In the genomic region with DNA sequence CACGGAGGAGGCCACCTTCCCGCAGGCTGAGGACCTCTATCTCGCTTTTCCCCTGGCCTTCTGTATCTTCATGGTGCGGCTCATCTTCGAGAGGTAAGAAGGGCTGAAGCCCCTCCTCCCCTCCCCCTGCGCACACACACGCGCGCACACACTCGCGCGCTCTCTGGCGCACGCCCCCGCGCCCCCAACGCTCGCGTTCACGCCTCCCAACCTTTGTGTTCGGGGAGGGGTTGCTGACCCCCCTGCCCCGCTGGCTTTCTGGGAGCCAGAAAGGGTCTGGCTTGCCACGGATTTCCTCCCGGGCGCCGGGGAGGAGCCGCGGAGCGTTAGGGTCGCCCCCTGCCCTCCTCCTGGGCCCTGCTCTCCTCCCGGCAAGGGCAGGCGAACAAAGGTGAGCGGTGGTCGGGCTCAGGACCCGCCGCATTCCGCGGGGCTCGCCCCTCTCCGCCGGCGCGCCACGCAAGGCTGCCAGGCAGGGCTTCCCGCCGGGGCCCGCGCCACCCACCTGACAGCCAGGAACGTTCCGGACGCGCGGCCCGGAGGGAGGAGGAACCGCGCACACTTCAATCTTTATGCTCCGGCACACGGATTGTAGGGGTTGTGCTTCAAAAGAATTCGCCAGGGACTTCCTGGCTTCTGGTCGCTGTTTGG, we compare ENCODE assay signal across 8 cellular contexts. TPM values are rescaled to one million over a fixed set of nuclear protein-coding genes. Genes with fewer than 3 reads are reported as not detected.
A peak's percentile ranks its signal among the peaks of the same experiment; 100 is the strongest.
DNase-seq lines count a peak whose midpoint lies in the region; ATAC-seq and TF ChIP-seq lines count a peak whose summit lies in the region.

No MANE protein-coding gene starts in this region.

- H3K27me3 ChIP-seq in esophagus squamous epithelium = no peaks in the 10 kb centered on the region
- H3K27me3 ChIP-seq in tibial nerve = no peaks in the 10 kb centered on the region

- no peak for TF ChIP-seq EP300 in tibial nerve (IDR thresholded peaks at IDR 0.05)

- intact Hi-C loops in esophagus squamous epithelium (cut with DNase I) = no loop called here

- no peaks in the 10 kb centered on the region for H3K9me3 Mint-ChIP-seq in activated CD4-positive, alpha-beta memory T cell treated with anti-CD3 and anti-CD28 coated beads, Interleukin-2, amount 10 ng/mL, durations not matched to agents 7 days and 5 days
- H3K9me3 Mint-ChIP-seq in naive B cell = no peaks in the 10 kb centered on the region

- H3K36me3 Mint-ChIP-seq in activated CD4-positive, alpha-beta memory T cell treated with anti-CD3 and anti-CD28 coated beads, Interleukin-2, amount 10 ng/mL, durations not matched to agents 7 days and 5 days (ENCODE audit: low read depth) = peaks cover 2% of the 10 kb centered on the region
- H3K36me3 Mint-ChIP-seq in naive B cell = no peaks in the 10 kb centered on the region

- WGBS in esophagus squamous epithelium, 2 donors = 0 to 3% methylated on average over 4 to 5 of the region's 60 CpGs
- 0 to 1% methylated on average over 13 to 17 of the region's 60 CpGs for WGBS in tibial nerve, 2 donors

- peak overlapping the region; percentile 84 to 92 (median 89) for H3K27ac ChIP-seq in esophagus squamous epithelium
- peak overlapping the region; percentile 43 to 88 (median 80) for H3K27ac ChIP-seq in tibial nerve

- H3K36me3 ChIP-seq in esophagus squamous epithelium = no peaks in the 10 kb centered on the region
- no peaks in the 10 kb centered on the region for H3K36me3 ChIP-seq in tibial nerve

- H3K4me1 Mint-ChIP-seq in activated CD4-positive, alpha-beta memory T cell treated with anti-CD3 and anti-CD28 coated beads, Interleukin-2, amount 10 ng/mL, durations not matched to agents 7 days and 5 days = peaks cover 14% of the 10 kb centered on the region
- peaks cover 21 to 38% (median 29%) of the 10 kb centered on the region in 3 donors for H3K4me1 Mint-ChIP-seq in naive B cell

- peaks cover 0 to 5% (median 0%) of the 10 kb centered on the region in 3 donors for H3K9me3 ChIP-seq in esophagus squamous epithelium
- H3K9me3 ChIP-seq in tibial nerve = peaks cover 0 to 5% (median 0%) of the 10 kb centered on the region in 4 donors

- POLR2A ChIA-PET in HEK293T (lab: Yijun Ruan, JAX) = interaction anchor here (1.1 kb wide), 1 partner anchor 11 kb away, joined by 3 read pairs; no protein-coding TSS in a partner anchor
- POLR2A ChIA-PET in activated CD4-positive, alpha-beta memory T cell treated with anti-CD3 and anti-CD28 coated beads, Interleukin-2, amount 10 ng/mL, durations not matched to agents 7 days and 5 days (lab: Charles Lee) = interaction anchor here (1.2 to 1.6 kb wide), 2 partner anchors 11 to 33 kb away, joined by 3 to 6 read pairs; no protein-coding TSS in a partner anchor

- CTCF ChIA-PET in HEK293T (lab: Yijun Ruan, JAX) = no interaction called here
- CTCF ChIA-PET in activated CD4-positive, alpha-beta memory T cell treated with anti-CD3 and anti-CD28 coated beads, Interleukin-2, amount 10 ng/mL, durations not matched to agents 7 days and 5 days (lab: Charles Lee) = interaction anchor here (1.0 kb wide), 1 partner anchor 34 kb away, joined by 3 read pairs; no protein-coding TSS in a partner anchor

- H3K27me3 Mint-ChIP-seq in activated CD4-positive, alpha-beta memory T cell treated with anti-CD3 and anti-CD28 coated beads, Interleukin-2, amount 10 ng/mL, durations not matched to agents 7 days and 5 days = peaks cover 4% of the 10 kb centered on the region
- H3K27me3 Mint-ChIP-seq in naive B cell = no peaks in the 10 kb centered on the region

- DNase-seq in NOMO-1 (lab: John Stamatoyannopoulos, UW; ENCODE audit: unreplicated experiment in 2 of 2) (peak; percentile 20 to 33), NOMO-1 treated with DMSO at 0.1 percent for 48 hours (lab: John Stamatoyannopoulos, UW; ENCODE audit: unreplicated experiment) (no peak), HEK293T (ENCODE audit: extremely low spot score) (peak; percentile 55), NCI-H1092 (lab: John Stamatoyannopoulos, UW) (peak; percentile 50), esophagus squamous epithelium (lab: John Stamatoyannopoulos, UW) (no peak), naive B cell (peak; percentile 28), tibial nerve (ENCODE audit: low spot score in 2 of 2) (no peak)
- DNase-seq in activated CD4-positive, alpha-beta memory T cell treated with anti-CD3 and anti-CD28 coated beads, Interleukin-2, amount 10 ng/mL, durations not matched to agents 7 days and 5 days = peak; percentile 35

- ATAC-seq in naive B cell (ENCODE audit: low read depth in 2 of 2) = peak; percentile 40 to 43

- H3K4me1 ChIP-seq in esophagus squamous epithelium (peaks cover 0 to 49% (median 9%) of the 10 kb centered on the region in 3 donors), tibial nerve (peaks cover 0 to 21% (median 8%) of the 10 kb centered on the region in 4 donors)

- no peak for TF ChIP-seq CTCF in esophagus squamous epithelium (IDR thresholded peaks at IDR 0.05)
- no peak for TF ChIP-seq CTCF in tibial nerve (IDR thresholded peaks at IDR 0.05)

- TF ChIP-seq POLR2A in esophagus squamous epithelium (IDR thresholded peaks at IDR 0.05) (no peak), tibial nerve (IDR thresholded peaks at IDR 0.05) (no peak)

- H3K4me3 Mint-ChIP-seq in activated CD4-positive, alpha-beta memory T cell treated with anti-CD3 and anti-CD28 coated beads, Interleukin-2, amount 10 ng/mL, durations not matched to agents 7 days and 5 days = no peak overlapping the region
- peak overlapping the region in 1 of 8 donors; percentile 92 for H3K4me3 Mint-ChIP-seq in naive B cell

- no peak overlapping the region for H3K27ac Mint-ChIP-seq in activated CD4-positive, alpha-beta memory T cell treated with anti-CD3 and anti-CD28 coated beads, Interleukin-2, amount 10 ng/mL, durations not matched to agents 7 days and 5 days
- H3K27ac Mint-ChIP-seq in naive B cell = peak overlapping the region in 4 of 6 donors; percentile 2 to 75 (median 36)

- H3K4me3 ChIP-seq in esophagus squamous epithelium (peak overlapping the region; percentile 90 to 99 (median 96)), tibial nerve (peak overlapping the region; percentile 41 to 78 (median 70))

TF ChIP-seq in HEK293T, 16 proteins besides CTCF, POLR2A, EP300 and RAD21:
- TF ChIP-seq CTBP1 (IDR thresholded peaks at IDR 0.05; ENCODE audit: borderline replicate concordance) = no peak
- TF ChIP-seq ZNF384 (IDR thresholded peaks at IDR 0.05) = no peak
- TF ChIP-seq FOXK2 (IDR thresholded peaks at IDR 0.05) = no peak
- TF ChIP-seq HDGF (IDR thresholded peaks at IDR 0.05; ENCODE audit: borderline replicate concordance) = no peak
- no peak; the same call in 1 of the 2 replicates for TF ChIP-seq L3MBTL2 (conservative IDR thresholded peaks at IDR 0.05)
- no peak for TF ChIP-seq FOXM1 (IDR thresholded peaks at IDR 0.05; ENCODE audit: borderline replicate concordance)
- TF ChIP-seq TARDBP (IDR thresholded peaks at IDR 0.05) = no peak
- TF ChIP-seq SUZ12 (IDR thresholded peaks at IDR 0.05) = no peak
- TF ChIP-seq ELF4 (IDR thresholded peaks at IDR 0.05) = no peak
- TF ChIP-seq LEF1 (IDR thresholded peaks at IDR 0.05; ENCODE audit: borderline replicate concordance) = no peak
- no peak for TF ChIP-seq SP1 (IDR thresholded peaks at IDR 0.05)

RNA-seq across cellular contexts. Expression of gene CERS6, which starts 0.6 kb away (rescaled TPM):
- 1 to 10 TPM; 7.4 to 8.4 TPM for total RNA-seq in activated CD4-positive, alpha-beta memory T cell treated with anti-CD3 and anti-CD28 coated beads, Interleukin-2, amount 10 ng/mL, durations not matched to agents 7 days and 5 days
- 10 to 100 TPM; 17.6 to 31.1 (median 24.1) TPM for total RNA-seq in esophagus squamous epithelium
- 10 to 100 TPM in 2 of 6 donors, 1 to 10 TPM in 4; 5.8 to 11.9 (median 9.1) TPM for polyA plus RNA-seq in naive B cell (ENCODE audit: low read depth in 6 of 6)
- total RNA-seq in tibial nerve = 10 to 100 TPM; 37.7 to 38.7 (median 37.8) TPM

Comparison
In these comparisons a context has a peak if more than half of its experiments do, and no peak if none do; other contexts are left out.
1. DNase-seq: peak in NOMO-1 (2 of 2), HEK293T (single experiment), NCI-H1092 (single experiment), activated CD4-positive, alpha-beta memory T cell treated with anti-CD3 and anti-CD28 coated beads, Interleukin-2, amount 10 ng/mL, durations not matched to agents 7 days and 5 days (single experiment) and naive B cell (single experiment); none in NOMO-1 treated with DMSO at 0.1 percent for 48 hours (single experiment), esophagus squamous epithelium (single experiment) and tibial nerve (0 of 2).